Comparison of ENCODE assay signal across 1 cellular context in the genomic region with DNA sequence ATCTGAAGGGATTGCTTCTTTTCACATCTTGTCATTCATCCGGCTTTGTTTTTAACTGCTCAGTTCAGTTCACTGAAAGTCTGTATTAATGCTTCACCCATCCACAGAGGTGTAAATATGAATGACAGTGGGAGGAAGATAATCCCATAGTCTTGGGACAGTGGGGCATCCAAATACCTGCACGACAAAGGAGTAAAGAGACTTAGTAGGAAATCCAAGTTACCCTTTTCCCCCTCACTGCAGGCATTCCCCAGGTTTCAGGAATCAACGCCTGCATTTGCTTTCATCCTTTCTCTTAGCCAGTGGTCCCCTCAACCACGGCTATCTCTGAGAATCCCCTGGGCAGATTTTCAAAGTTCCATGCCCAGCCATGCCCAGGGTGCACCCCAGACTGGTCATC.
TF ChIP-seq lines count a peak whose summit lies in the region.

No MANE protein-coding gene starts in this region.

TF ChIP-seq in GM23338, 12 proteins besides CTCF, POLR2A, EP300 and RAD21 (continued from another document):
- TF ChIP-seq, protein P1, sequence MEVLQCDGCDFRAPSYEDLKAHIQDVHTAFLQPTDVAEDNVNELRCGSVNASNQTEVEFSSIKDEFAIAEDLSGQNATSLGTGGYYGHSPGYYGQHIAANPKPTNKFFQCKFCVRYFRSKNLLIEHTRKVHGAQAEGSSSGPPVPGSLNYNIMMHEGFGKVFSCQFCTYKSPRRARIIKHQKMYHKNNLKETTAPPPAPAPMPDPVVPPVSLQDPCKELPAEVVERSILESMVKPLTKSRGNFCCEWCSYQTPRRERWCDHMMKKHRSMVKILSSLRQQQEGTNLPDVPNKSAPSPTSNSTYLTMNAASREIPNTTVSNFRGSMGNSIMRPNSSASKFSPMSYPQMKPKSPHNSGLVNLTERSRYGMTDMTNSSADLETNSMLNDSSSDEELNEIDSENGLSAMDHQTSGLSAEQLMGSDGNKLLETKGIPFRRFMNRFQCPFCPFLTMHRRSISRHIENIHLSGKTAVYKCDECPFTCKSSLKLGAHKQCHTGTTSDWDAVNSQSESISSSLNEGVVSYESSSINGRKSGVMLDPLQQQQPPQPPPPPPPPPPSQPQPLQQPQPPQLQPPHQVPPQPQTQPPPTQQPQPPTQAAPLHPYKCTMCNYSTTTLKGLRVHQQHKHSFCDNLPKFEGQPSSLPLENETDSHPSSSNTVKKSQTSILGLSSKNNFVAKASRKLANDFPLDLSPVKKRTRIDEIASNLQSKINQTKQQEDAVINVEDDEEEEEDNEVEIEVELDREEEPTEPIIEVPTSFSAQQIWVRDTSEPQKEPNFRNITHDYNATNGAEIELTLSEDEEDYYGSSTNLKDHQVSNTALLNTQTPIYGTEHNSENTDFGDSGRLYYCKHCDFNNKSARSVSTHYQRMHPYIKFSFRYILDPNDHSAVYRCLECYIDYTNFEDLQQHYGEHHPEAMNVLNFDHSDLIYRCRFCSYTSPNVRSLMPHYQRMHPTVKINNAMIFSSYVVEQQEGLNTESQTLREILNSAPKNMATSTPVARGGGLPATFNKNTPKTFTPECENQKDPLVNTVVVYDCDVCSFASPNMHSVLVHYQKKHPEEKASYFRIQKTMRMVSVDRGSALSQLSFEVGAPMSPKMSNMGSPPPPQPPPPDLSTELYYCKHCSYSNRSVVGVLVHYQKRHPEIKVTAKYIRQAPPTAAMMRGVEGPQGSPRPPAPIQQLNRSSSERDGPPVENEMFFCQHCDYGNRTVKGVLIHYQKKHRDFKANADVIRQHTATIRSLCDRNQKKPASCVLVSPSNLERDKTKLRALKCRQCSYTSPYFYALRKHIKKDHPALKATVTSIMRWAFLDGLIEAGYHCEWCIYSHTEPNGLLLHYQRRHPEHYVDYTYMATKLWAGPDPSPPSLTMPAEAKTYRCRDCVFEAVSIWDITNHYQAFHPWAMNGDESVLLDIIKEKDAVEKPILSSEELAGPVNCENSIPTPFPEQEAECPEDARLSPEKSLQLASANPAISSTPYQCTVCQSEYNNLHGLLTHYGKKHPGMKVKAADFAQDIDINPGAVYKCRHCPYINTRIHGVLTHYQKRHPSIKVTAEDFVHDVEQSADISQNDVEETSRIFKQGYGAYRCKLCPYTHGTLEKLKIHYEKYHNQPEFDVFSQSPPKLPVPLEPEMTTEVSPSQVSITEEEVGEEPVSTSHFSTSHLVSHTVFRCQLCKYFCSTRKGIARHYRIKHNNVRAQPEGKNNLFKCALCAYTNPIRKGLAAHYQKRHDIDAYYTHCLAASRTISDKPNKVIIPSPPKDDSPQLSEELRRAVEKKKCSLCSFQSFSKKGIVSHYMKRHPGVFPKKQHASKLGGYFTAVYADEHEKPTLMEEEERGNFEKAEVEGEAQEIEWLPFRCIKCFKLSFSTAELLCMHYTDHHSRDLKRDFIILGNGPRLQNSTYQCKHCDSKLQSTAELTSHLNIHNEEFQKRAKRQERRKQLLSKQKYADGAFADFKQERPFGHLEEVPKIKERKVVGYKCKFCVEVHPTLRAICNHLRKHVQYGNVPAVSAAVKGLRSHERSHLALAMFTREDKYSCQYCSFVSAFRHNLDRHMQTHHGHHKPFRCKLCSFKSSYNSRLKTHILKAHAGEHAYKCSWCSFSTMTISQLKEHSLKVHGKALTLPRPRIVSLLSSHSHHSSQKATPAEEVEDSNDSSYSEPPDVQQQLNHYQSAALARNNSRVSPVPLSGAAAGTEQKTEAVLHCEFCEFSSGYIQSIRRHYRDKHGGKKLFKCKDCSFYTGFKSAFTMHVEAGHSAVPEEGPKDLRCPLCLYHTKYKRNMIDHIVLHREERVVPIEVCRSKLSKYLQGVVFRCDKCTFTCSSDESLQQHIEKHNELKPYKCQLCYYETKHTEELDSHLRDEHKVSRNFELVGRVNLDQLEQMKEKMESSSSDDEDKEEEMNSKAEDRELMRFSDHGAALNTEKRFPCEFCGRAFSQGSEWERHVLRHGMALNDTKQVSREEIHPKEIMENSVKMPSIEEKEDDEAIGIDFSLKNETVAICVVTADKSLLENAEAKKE (CRISPR knock-in tag; IDR thresholded peaks at IDR 0.05): no peak
- TF ChIP-seq CREB1 (CRISPR knock-in tag; IDR thresholded peaks at IDR 0.05; ENCODE audit: low read depth): no peak
- TF ChIP-seq, protein P2, sequence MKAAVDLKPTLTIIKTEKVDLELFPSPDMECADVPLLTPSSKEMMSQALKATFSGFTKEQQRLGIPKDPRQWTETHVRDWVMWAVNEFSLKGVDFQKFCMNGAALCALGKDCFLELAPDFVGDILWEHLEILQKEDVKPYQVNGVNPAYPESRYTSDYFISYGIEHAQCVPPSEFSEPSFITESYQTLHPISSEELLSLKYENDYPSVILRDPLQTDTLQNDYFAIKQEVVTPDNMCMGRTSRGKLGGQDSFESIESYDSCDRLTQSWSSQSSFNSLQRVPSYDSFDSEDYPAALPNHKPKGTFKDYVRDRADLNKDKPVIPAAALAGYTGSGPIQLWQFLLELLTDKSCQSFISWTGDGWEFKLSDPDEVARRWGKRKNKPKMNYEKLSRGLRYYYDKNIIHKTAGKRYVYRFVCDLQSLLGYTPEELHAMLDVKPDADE (IDR thresholded peaks at IDR 0.05): no peak
